In genomic region chr1:199038188-199038587, GRCh38 we compare ENCODE assay signal across 21 cellular contexts.
"Had no signal": no experiment of that assay in that cellular context is flagged by ENCODE, and none has a peak within 500 bp of the region (broad histone marks: within the 10 kb centered on the region; RNA-seq: fewer than 3 reads in every experiment).

No MANE protein-coding gene starts in this region.

- DNase-seq: activated B cell treated with CpG ODN at 0.5 μM for 24 hours; activated CD4-positive, alpha-beta memory T cell treated with anti-CD3 and anti-CD28 coated beads, Interleukin-2, amount 10 ng/mL, durations not matched to agents 7 days and 5 days; activated CD4-positive, alpha-beta T cell treated with anti-CD3 and anti-CD28 coated beads for 4 hours; activated CD8-positive, alpha-beta memory T cell treated with anti-CD3 and anti-CD28 coated beads, Interleukin-2, amount 10 ng/mL, durations not matched to agents 7 days and 5 days; activated naive CD4-positive, alpha-beta T cell; activated naive CD8-positive, alpha-beta T cell treated with anti-CD3 and anti-CD28 coated beads for 36 hours; amniotic stem cell; effector CD8-positive, alpha-beta T cell; heart right ventricle; mesenchymal stem cell; naive thymus-derived CD4-positive, alpha-beta T cell; stimulated activated CD4-positive, alpha-beta T cell treated with anti-CD3 and anti-CD28 coated beads, Interleukin-12 subunit alpha, Interleukin-12 subunit beta, amount 100 ng/mL, for 4 hours; stimulated activated CD4-positive, alpha-beta T cell treated with anti-CD3 and anti-CD28 coated beads, Interleukin-1b, Interleukin-23, amount 100 ng/mL, for 48 hours; stimulated activated CD8-positive, alpha-beta memory T cell treated with anti-CD3 and anti-CD28 coated beads, Interleukin-4, amount 100 ng/mL, for 48 hours; stimulated activated naive CD4-positive, alpha-beta T cell; upper lobe of right lung had no signal

- H3K9ac ChIP-seq: neural progenitor cell had no signal

- H3K27me3 ChIP-seq: heart right ventricle, neural progenitor cell, right atrium auricular region, upper lobe of right lung had no signal

- H2AFZ ChIP-seq: neural progenitor cell had no signal

- H3K9me3 ChIP-seq: heart right ventricle, prostate gland, right atrium auricular region, upper lobe of right lung had no signal

- H3K4me1 ChIP-seq: neural progenitor cell, prostate gland, right atrium auricular region, upper lobe of right lung had no signal

- H3K4me3 ChIP-seq: heart right ventricle, neural progenitor cell, prostate gland, right atrium auricular region, upper lobe of right lung had no signal

- H3K4me2 ChIP-seq: neural progenitor cell had no signal

- ATAC-seq: activated CD8-positive, alpha-beta memory T cell treated with anti-CD3 and anti-CD28 coated beads, Interleukin-2, amount 10 ng/mL, durations not matched to agents 7 days and 5 days; activated T-helper 17 cell treated with anti-CD3 and anti-CD28 coated beads, Interleukin-2, amount 50 U/mL, for 72 hours; esophagus mucosa; heart right ventricle; naive thymus-derived CD4-positive, alpha-beta T cell; upper lobe of right lung had no signal

- H3K36me3 ChIP-seq: heart right ventricle, neural progenitor cell, prostate gland, right atrium auricular region, upper lobe of right lung had no signal

- H3K27ac ChIP-seq: heart right ventricle, neural progenitor cell, prostate gland, right atrium auricular region, upper lobe of right lung had no signal
